Comparison of ENCODE assay signal across 1 cellular context in genomic region chr7:1251796-1252542, GRCh38.
TF ChIP-seq lines count a peak whose summit lies in the region.

No MANE protein-coding gene starts in this region.

TF ChIP-seq in K562, 482 proteins besides CTCF, POLR2A, EP300 and RAD21 (continued from another document):
- TF ChIP-seq USF1 (CRISPR knock-in tag; IDR thresholded peaks at IDR 0.05): peak; percentile 86
- TF ChIP-seq CBFB (CRISPR knock-in tag; IDR thresholded peaks at IDR 0.05): no peak
